In genomic region chr6:158703840-158704822, GRCh38 we compare ENCODE assay signal across 1 cellular context.
A peak's percentile ranks its signal among the peaks of the same experiment; 100 is the strongest.
TF ChIP-seq lines count a peak whose summit lies in the region.

No MANE protein-coding gene starts in this region.

TF ChIP-seq in HepG2, 621 proteins besides CTCF, POLR2A, EP300 and RAD21 (continued from another document and continues in another):
- TF ChIP-seq PRMT3 (CRISPR knock-in tag; IDR thresholded peaks at IDR 0.05; ENCODE audit: borderline replicate concordance, low read depth) (0 out of 2 replicates have a peak, but pooled peaks have one; percentile 72), SOX5 (CRISPR knock-in tag; IDR thresholded peaks at IDR 0.05; ENCODE audit: borderline replicate concordance) (peak; percentile 61; the same call in 1 of the 2 replicates), CREM (IDR thresholded peaks at IDR 0.05) (no peak), CREM (CRISPR knock-in tag; IDR thresholded peaks at IDR 0.05) (peak; percentile 54; the same call in 1 of the 2 replicates), SP1 (IDR thresholded peaks at IDR 0.05) (no peak), SP1 (CRISPR knock-in tag; IDR thresholded peaks at IDR 0.05) (peak; percentile 54), CHD4 (IDR thresholded peaks at IDR 0.05; ENCODE audit: borderline replicate concordance, low read length) (peak; percentile 45; the same call in 1 of the 2 replicates), ZNF101 (CRISPR knock-in tag; IDR thresholded peaks at IDR 0.05; ENCODE audit: borderline replicate concordance, low read depth) (0 out of 2 replicates have a peak, but pooled peaks have one; percentile 44), GLI4 (CRISPR knock-in tag; IDR thresholded peaks at IDR 0.05; ENCODE audit: borderline replicate concordance) (peak; percentile 93), ZNF292 (CRISPR knock-in tag; IDR thresholded peaks at IDR 0.05; ENCODE audit: borderline replicate concordance, low read depth) (peak; percentile 44; the same call in 1 of the 2 replicates), FOXC1 (CRISPR knock-in tag; IDR thresholded peaks at IDR 0.05; ENCODE audit: borderline replicate concordance) (peak; percentile 98), ZSCAN5A (CRISPR knock-in tag; IDR thresholded peaks at IDR 0.05; ENCODE audit: borderline replicate concordance) (peak; percentile 82; the same call in 1 of the 2 replicates), NFKB2 (CRISPR knock-in tag; IDR thresholded peaks at IDR 0.05; ENCODE audit: borderline replicate concordance) (peak; percentile 83; the same call in 1 of the 2 replicates), SIN3B (IDR thresholded peaks at IDR 0.05; ENCODE audit: low read length) (peak; percentile 36; the same call in 1 of the 2 replicates), ZBTB3 (CRISPR knock-in tag; IDR thresholded peaks at IDR 0.05; ENCODE audit: borderline replicate concordance, low read depth) (peak; percentile 81; the same call in 1 of the 2 replicates), NONO (IDR thresholded peaks at IDR 0.05) (no peak), NONO (CRISPR knock-in tag; conservative IDR thresholded peaks at IDR 0.05) (peak; percentile 94), RBFOX2 (IDR thresholded peaks at IDR 0.05; ENCODE audit: low read depth, low read length) (peak; percentile 51), PAWR (CRISPR knock-in tag; IDR thresholded peaks at IDR 0.05; ENCODE audit: borderline replicate concordance) (peak; percentile 72; the same call in 1 of the 2 replicates), HINFP (CRISPR knock-in tag; IDR thresholded peaks at IDR 0.05; ENCODE audit: low read depth) (peak; percentile 93), ARNT2 (CRISPR knock-in tag; IDR thresholded peaks at IDR 0.05; ENCODE audit: low read depth) (peak; percentile 84), CBX2 (IDR thresholded peaks at IDR 0.05; ENCODE audit: low read depth, low read length) (no peak), CBX2 (CRISPR knock-in tag; IDR thresholded peaks at IDR 0.05; ENCODE audit: low read depth) (0 out of 2 replicates have a peak, but pooled peaks have one; percentile 83), REPIN1 (CRISPR knock-in tag; IDR thresholded peaks at IDR 0.05; ENCODE audit: borderline replicate concordance, low read depth) (peak; percentile 95), ZIK1 (CRISPR knock-in tag; IDR thresholded peaks at IDR 0.05; ENCODE audit: borderline replicate concordance, low read depth) (no peak; the same call in 1 of the 2 replicates), HOXA5 (CRISPR knock-in tag; IDR thresholded peaks at IDR 0.05) (peak; percentile 92), SMAD3 (CRISPR knock-in tag; IDR thresholded peaks at IDR 0.05) (peak; percentile 65; the same call in 1 of the 2 replicates), TCF12 (IDR thresholded peaks at IDR 0.05) (no peak), TCF12 (CRISPR knock-in tag; IDR thresholded peaks at IDR 0.05) (peak; percentile 43; the same call in 1 of the 2 replicates), ZNF792 (CRISPR knock-in tag; IDR thresholded peaks at IDR 0.05) (peak; percentile 74; the same call in 1 of the 2 replicates), SIN3A (IDR thresholded peaks at IDR 0.05; ENCODE audit: borderline replicate concordance, low read depth, low read length) (peak; percentile 19; the same call in 1 of the 2 replicates), ZNF343 (CRISPR knock-in tag; IDR thresholded peaks at IDR 0.05) (peak; percentile 89), ZNF749 (CRISPR knock-in tag; IDR thresholded peaks at IDR 0.05; ENCODE audit: borderline replicate concordance) (peak; percentile 66; the same call in 1 of the 2 replicates), HNRNPL (IDR thresholded peaks at IDR 0.05; ENCODE audit: low read depth, low read length) (no peak), YEATS4 (CRISPR knock-in tag; IDR thresholded peaks at IDR 0.05; ENCODE audit: borderline replicate concordance) (peak; percentile 71; the same call in 1 of the 2 replicates), ZNF431 (CRISPR knock-in tag; IDR thresholded peaks at IDR 0.05; ENCODE audit: borderline replicate concordance, low read depth) (peak; percentile 90), ZNF329 (CRISPR knock-in tag; IDR thresholded peaks at IDR 0.05; ENCODE audit: low read depth) (peak; percentile 62; the same call in 1 of the 2 replicates), RFX1 (IDR thresholded peaks at IDR 0.05) (no peak), ZC3H4 (CRISPR knock-in tag; IDR thresholded peaks at IDR 0.05; ENCODE audit: borderline replicate concordance) (no peak), TRIM24 (CRISPR knock-in tag; IDR thresholded peaks at IDR 0.05) (no peak), ZFP36L1 (CRISPR knock-in tag; IDR thresholded peaks at IDR 0.05) (peak; percentile 87), KDM1A (CRISPR knock-in tag; IDR thresholded peaks at IDR 0.05) (no peak), ZNF761 (CRISPR knock-in tag; conservative IDR thresholded peaks at IDR 0.05) (peak; percentile 86; the same call in 1 of the 2 replicates), ZNF619 (CRISPR knock-in tag; IDR thresholded peaks at IDR 0.05) (peak; percentile 86; the same call in 1 of the 2 replicates), NPAS2 (CRISPR knock-in tag; IDR thresholded peaks at IDR 0.05; ENCODE audit: borderline replicate concordance) (no peak), SMYD3 (CRISPR knock-in tag; IDR thresholded peaks at IDR 0.05) (peak; percentile 83; the same call in 1 of the 2 replicates), ZNF607 (CRISPR knock-in tag; IDR thresholded peaks at IDR 0.05; ENCODE audit: borderline replicate concordance) (peak; percentile 97), RAD51 (IDR thresholded peaks at IDR 0.05; ENCODE audit: borderline replicate concordance) (no peak), CHD2 (IDR thresholded peaks at IDR 0.05; ENCODE audit: low read depth, low read length) (peak; percentile 9; the same call in 1 of the 2 replicates), ZNF776 (CRISPR knock-in tag; IDR thresholded peaks at IDR 0.05) (peak; percentile 73; the same call in 1 of the 2 replicates), ZNF891 (CRISPR knock-in tag; IDR thresholded peaks at IDR 0.05) (peak; percentile 96), SPEN (CRISPR knock-in tag; IDR thresholded peaks at IDR 0.05; ENCODE audit: low read depth) (peak; percentile 72), ZSCAN22 (CRISPR knock-in tag; IDR thresholded peaks at IDR 0.05) (peak; percentile 62; the same call in 1 of the 2 replicates), ATF2 (CRISPR knock-in tag; IDR thresholded peaks at IDR 0.05) (peak; percentile 85), ETV6 (CRISPR knock-in tag; conservative IDR thresholded peaks at IDR 0.05) (peak; percentile 63; the same call in 1 of the 2 replicates), REL (CRISPR knock-in tag; conservative IDR thresholded peaks at IDR 0.05) (peak; percentile 62; the same call in 1 of the 2 replicates), RXRA (CRISPR knock-in tag; IDR thresholded peaks at IDR 0.05) (peak; percentile 86), MYC (CRISPR knock-in tag; IDR thresholded peaks at IDR 0.05; ENCODE audit: borderline replicate concordance) (peak; percentile 95), POGZ (CRISPR knock-in tag; IDR thresholded peaks at IDR 0.05) (peak; percentile 87)
- TF ChIP-seq, protein P1, sequence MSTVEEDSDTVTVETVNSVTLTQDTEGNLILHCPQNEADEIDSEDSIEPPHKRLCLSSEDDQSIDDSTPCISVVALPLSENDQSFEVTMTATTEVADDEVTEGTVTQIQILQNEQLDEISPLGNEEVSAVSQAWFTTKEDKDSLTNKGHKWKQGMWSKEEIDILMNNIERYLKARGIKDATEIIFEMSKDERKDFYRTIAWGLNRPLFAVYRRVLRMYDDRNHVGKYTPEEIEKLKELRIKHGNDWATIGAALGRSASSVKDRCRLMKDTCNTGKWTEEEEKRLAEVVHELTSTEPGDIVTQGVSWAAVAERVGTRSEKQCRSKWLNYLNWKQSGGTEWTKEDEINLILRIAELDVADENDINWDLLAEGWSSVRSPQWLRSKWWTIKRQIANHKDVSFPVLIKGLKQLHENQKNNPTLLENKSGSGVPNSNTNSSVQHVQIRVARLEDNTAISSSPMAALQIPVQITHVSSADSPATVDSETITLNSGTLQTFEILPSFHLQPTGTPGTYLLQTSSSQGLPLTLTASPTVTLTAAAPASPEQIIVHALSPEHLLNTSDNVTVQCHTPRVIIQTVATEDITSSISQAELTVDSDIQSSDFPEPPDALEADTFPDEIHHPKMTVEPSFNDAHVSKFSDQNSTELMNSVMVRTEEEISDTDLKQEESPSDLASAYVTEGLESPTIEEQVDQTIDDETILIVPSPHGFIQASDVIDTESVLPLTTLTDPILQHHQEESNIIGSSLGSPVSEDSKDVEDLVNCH (CRISPR knock-in tag; IDR thresholded peaks at IDR 0.05): peak; percentile 89; the same call in 1 of the 2 replicates
- TF ChIP-seq, protein P2, sequence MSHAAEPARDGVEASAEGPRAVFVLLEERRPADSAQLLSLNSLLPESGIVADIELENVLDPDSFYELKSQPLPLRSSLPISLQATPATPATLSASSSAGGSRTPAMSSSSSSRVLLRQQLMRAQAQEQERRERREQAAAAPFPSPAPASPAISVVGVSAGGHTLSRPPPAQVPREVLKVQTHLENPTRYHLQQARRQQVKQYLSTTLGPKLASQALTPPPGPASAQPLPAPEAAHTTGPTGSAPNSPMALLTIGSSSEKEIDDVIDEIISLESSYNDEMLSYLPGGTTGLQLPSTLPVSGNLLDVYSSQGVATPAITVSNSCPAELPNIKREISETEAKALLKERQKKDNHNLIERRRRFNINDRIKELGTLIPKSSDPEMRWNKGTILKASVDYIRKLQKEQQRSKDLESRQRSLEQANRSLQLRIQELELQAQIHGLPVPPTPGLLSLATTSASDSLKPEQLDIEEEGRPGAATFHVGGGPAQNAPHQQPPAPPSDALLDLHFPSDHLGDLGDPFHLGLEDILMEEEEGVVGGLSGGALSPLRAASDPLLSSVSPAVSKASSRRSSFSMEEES (CRISPR knock-in tag; IDR thresholded peaks at IDR 0.05): peak; percentile 38; the same call in 1 of the 2 replicates
- TF ChIP-seq, protein P3, sequence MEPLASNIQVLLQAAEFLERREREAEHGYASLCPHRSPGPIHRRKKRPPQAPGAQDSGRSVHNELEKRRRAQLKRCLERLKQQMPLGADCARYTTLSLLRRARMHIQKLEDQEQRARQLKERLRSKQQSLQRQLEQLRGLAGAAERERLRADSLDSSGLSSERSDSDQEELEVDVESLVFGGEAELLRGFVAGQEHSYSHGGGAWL (CRISPR knock-in tag; IDR thresholded peaks at IDR 0.05): peak; percentile 86; the same call in 1 of the 2 replicates
- TF ChIP-seq, protein P4, sequence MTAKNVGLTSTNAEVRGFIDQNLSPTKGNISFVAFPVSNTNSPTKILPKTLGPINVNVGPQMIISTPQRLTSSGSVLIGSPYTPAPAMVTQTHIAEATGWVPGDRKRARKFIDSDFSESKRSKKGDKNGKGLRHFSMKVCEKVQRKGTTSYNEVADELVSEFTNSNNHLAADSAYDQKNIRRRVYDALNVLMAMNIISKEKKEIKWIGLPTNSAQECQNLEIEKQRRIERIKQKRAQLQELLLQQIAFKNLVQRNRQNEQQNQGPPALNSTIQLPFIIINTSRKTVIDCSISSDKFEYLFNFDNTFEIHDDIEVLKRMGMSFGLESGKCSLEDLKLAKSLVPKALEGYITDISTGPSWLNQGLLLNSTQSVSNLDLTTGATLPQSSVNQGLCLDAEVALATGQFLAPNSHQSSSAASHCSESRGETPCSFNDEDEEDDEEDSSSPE (CRISPR knock-in tag; IDR thresholded peaks at IDR 0.05): peak; percentile 59
